ENCODE assay signal across 2 cellular contexts in genomic region chr17:38564869-38565268, GRCh38.
TF ChIP-seq lines count a peak whose summit lies in the region.

No MANE protein-coding gene starts in this region.

TF ChIP-seq in SK-N-SH treated with all-trans-retinoic acid at 6 μM for 48 hours, 23 proteins besides CTCF, POLR2A, EP300 and RAD21 (continued from another document):
- no peak for TF ChIP-seq BACH2 (CRISPR knock-in tag; IDR thresholded peaks at IDR 0.05; ENCODE audit: borderline replicate concordance)
- no peak for TF ChIP-seq CREB5 (CRISPR knock-in tag; IDR thresholded peaks at IDR 0.05; ENCODE audit: low read depth)
TF ChIP-seq in SK-N-SH treated with all-trans-retinoic acid at 6 μM for 48 hours: peak in this region for 0.

TF ChIP-seq in WTC11, 78 proteins besides CTCF, POLR2A, EP300 and RAD21 (continued from another document):
- TF ChIP-seq E2F1 (CRISPR knock-in tag; IDR thresholded peaks at IDR 0.05) (no peak), ZNF317 (CRISPR knock-in tag; IDR thresholded peaks at IDR 0.05; ENCODE audit: borderline replicate concordance, low read depth) (no peak), AR (CRISPR knock-in tag; IDR thresholded peaks at IDR 0.05) (no peak), ATF1 (CRISPR knock-in tag; IDR thresholded peaks at IDR 0.05) (no peak), MAX (CRISPR knock-in tag; IDR thresholded peaks at IDR 0.05) (no peak), ARID4B (CRISPR knock-in tag; IDR thresholded peaks at IDR 0.05; ENCODE audit: borderline replicate concordance) (no peak), GTF2I (CRISPR knock-in tag; conservative IDR thresholded peaks at IDR 0.05) (no peak), FOXJ3 (CRISPR knock-in tag; IDR thresholded peaks at IDR 0.05; ENCODE audit: borderline replicate concordance) (no peak), ZNF232 (CRISPR knock-in tag; IDR thresholded peaks at IDR 0.05) (no peak), ZNF396 (CRISPR knock-in tag; IDR thresholded peaks at IDR 0.05; ENCODE audit: borderline replicate concordance) (no peak), USF1 (CRISPR knock-in tag; IDR thresholded peaks at IDR 0.05) (no peak), CREM (CRISPR knock-in tag; IDR thresholded peaks at IDR 0.05) (no peak), NFE2L1 (CRISPR knock-in tag; IDR thresholded peaks at IDR 0.05) (no peak)
